23 cellular contexts compared by ENCODE assay signal in the genomic region with DNA sequence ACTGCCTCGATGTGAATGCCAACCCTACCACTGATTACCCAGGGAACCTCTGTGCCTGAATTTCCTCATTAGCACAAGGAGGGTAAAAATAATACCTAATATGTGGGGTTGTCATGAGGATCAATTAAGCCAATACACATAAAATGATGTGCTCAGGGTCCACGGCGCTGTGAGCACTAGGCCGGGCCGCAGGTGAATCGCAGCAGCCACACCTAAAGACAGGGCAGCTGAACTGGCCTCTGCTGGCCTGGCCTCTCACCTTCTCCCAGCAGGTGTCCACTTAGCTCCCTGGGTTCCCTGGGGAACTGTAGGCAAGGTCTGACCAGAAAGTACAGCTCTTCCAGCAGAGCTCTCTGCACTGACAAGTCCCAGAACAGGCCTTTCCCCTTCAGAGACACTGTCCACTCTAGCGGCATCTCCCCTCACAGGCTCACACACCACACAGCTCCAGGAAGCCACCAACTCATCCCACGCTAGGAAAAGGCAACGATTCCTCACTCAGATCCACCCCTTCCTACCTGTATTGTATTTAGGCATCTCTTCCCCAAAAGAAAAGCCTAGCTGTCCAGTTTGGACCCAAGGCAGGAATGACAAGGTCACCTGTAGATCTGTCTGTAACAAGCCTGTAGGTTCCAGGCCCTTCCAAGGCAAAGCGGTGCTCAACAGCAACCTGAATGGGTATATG.
DNase-seq lines count a peak whose midpoint lies in the region; ATAC-seq and TF ChIP-seq lines count a peak whose summit lies in the region.
"Had no signal": no experiment of that assay in that cellular context is flagged by ENCODE, and none has a peak within 500 bp of the region (broad histone marks: within the 10 kb centered on the region; RNA-seq: fewer than 3 reads in every experiment).

No MANE protein-coding gene starts in this region.

- no peak overlapping the region for H3K27ac ChIP-seq in heart left ventricle
- H3K27ac ChIP-seq: body of pancreas, prostate gland, suprapubic skin had no signal

- H3K9me3 ChIP-seq in heart left ventricle: no peaks in the 10 kb centered on the region
- no peaks in the 10 kb centered on the region for H3K9me3 ChIP-seq in T-helper 17 cell (ENCODE audit: control insufficient read depth, low read length, poor library complexity, severe bottlenecking)
- H3K9me3 ChIP-seq: body of pancreas, Caco-2, prostate gland, SK-N-SH, suprapubic skin had no signal

- 84 to 89% (median 87%) methylated on average over 8 to 10 of the region's 10 CpGs for WGBS in heart left ventricle, 4 donors

- intact Hi-C loops in Right ventricle myocardium inferior (cut with DNase I): no loop called here
- intact Hi-C loops in heart left ventricle (cut with DNase I): no loop called here

- H3K4me3 Mint-ChIP-seq in T-helper 17 cell: peak overlapping the region; percentile 61
- H3K4me3 Mint-ChIP-seq in effector memory CD8-positive, alpha-beta T cell: no peak overlapping the region
- peak overlapping the region in 1 of 2 donors; percentile 12 for H3K4me3 Mint-ChIP-seq in stimulated activated naive CD8-positive, alpha-beta T cell treated with anti-CD3 and anti-CD28 coated beads, Interleukin-15, amount 100 ng/mL, for 72 hours
- H3K4me3 Mint-ChIP-seq: dendritic cell treated with granulocyte-macrophage colony-stimulating factor and Interleukin-4, amounts not matched to agents 40 ng/mL and 50 ng/mL, for 4 days; nephron progenitor cell had no signal

- peaks cover 2% of the 10 kb centered on the region for H3K36me3 Mint-ChIP-seq in T-helper 17 cell (ENCODE audit: low read depth)
- peaks cover 63% of the 10 kb centered on the region for H3K36me3 Mint-ChIP-seq in effector memory CD8-positive, alpha-beta T cell (ENCODE audit: insufficient read depth)

- H3K27me3 ChIP-seq in heart left ventricle: no peaks in the 10 kb centered on the region
- H3K27me3 ChIP-seq: body of pancreas, suprapubic skin had no signal

- H3K9me3 Mint-ChIP-seq in effector memory CD8-positive, alpha-beta T cell: no peaks in the 10 kb centered on the region
- no peaks in the 10 kb centered on the region for H3K9me3 Mint-ChIP-seq in stimulated activated naive CD8-positive, alpha-beta T cell treated with anti-CD3 and anti-CD28 coated beads, Interleukin-15, amount 100 ng/mL, for 72 hours
- H3K9me3 Mint-ChIP-seq: dendritic cell treated with granulocyte-macrophage colony-stimulating factor and Interleukin-4, amounts not matched to agents 40 ng/mL and 50 ng/mL, for 4 days; nephron progenitor cell had no signal

- H3K4me3 ChIP-seq in heart left ventricle: no peak overlapping the region
- H3K4me3 ChIP-seq: body of pancreas, prostate gland, suprapubic skin had no signal

- DNase-seq in Right ventricle myocardium inferior (ENCODE audit: missing footprints) (no peak), heart left ventricle (no peak), T-helper 17 cell (no peak), H4 (ENCODE audit: low spot score) (no peak)
- DNase-seq in effector memory CD8-positive, alpha-beta T cell: no peak
- DNase-seq in stimulated activated naive CD8-positive, alpha-beta T cell treated with anti-CD3 and anti-CD28 coated beads, Interleukin-15, amount 100 ng/mL, for 72 hours: no peak
- DNase-seq: activated CD4-positive, CD25-positive, alpha-beta regulatory T cell; activated gamma-delta T cell treated with Interleukin-2 at 50 U/mL for 16 hours; body of pancreas; Caco-2; foreskin fibroblast; mesenchymal stem cell; NCI-H2081 treated with DMSO at 0.1 percent for 48 hours; NCI-H510A; nephron progenitor cell; SK-N-SH; stimulated activated CD4-positive, alpha-beta T cell treated with anti-CD3 and anti-CD28 coated beads, Interleukin-4, amount 100 ng/mL, for 24 hours; T-helper 9 cell had no signal

- peak; percentile 34 for ATAC-seq in Right ventricle myocardium inferior
- no peak for ATAC-seq in heart left ventricle
- peak; percentile 19 for ATAC-seq in T-helper 17 cell
- ATAC-seq in effector memory CD8-positive, alpha-beta T cell (replicated peaks): no peak
- ATAC-seq in stimulated activated naive CD8-positive, alpha-beta T cell treated with anti-CD3 and anti-CD28 coated beads, Interleukin-15, amount 100 ng/mL, for 72 hours: peak; percentile 36
- ATAC-seq in GM21825 (IDR thresholded peaks at IDR 0.05; ENCODE audit: unreplicated experiment): no peak
- ATAC-seq in HG02884 (IDR thresholded peaks at IDR 0.05; ENCODE audit: unreplicated experiment): no peak
- ATAC-seq: body of pancreas had no signal

- no peak for TF ChIP-seq POLR2A in heart left ventricle (IDR thresholded peaks at IDR 0.05)

- TF ChIP-seq CTCF in heart left ventricle (IDR thresholded peaks at IDR 0.05): no peak

- peaks cover 0 to 16% (median 4%) of the 10 kb centered on the region in 9 donors for H3K36me3 ChIP-seq in heart left ventricle
- H3K36me3 ChIP-seq: prostate gland, suprapubic skin had no signal

- H3K4me1 ChIP-seq in heart left ventricle: peaks cover 0 to 27% (median 4%) of the 10 kb centered on the region in 12 donors
- H3K4me1 ChIP-seq: body of pancreas, prostate gland, suprapubic skin had no signal

- H3K4me1 Mint-ChIP-seq in T-helper 17 cell: peaks cover 25% of the 10 kb centered on the region
- peaks cover 13 to 25% of the 10 kb centered on the region in 2 donors for H3K4me1 Mint-ChIP-seq in effector memory CD8-positive, alpha-beta T cell (ENCODE audit: low read depth in 2 of 2)
- peaks cover 31% of the 10 kb centered on the region for H3K4me1 Mint-ChIP-seq in stimulated activated naive CD8-positive, alpha-beta T cell treated with anti-CD3 and anti-CD28 coated beads, Interleukin-15, amount 100 ng/mL, for 72 hours

- H3K27me3 Mint-ChIP-seq in T-helper 17 cell: no peaks in the 10 kb centered on the region
- no peaks in the 10 kb centered on the region for H3K27me3 Mint-ChIP-seq in effector memory CD8-positive, alpha-beta T cell
- H3K27me3 Mint-ChIP-seq in stimulated activated naive CD8-positive, alpha-beta T cell treated with anti-CD3 and anti-CD28 coated beads, Interleukin-15, amount 100 ng/mL, for 72 hours: no peaks in the 10 kb centered on the region
- H3K27me3 Mint-ChIP-seq: dendritic cell treated with granulocyte-macrophage colony-stimulating factor and Interleukin-4, amounts not matched to agents 40 ng/mL and 50 ng/mL, for 4 days had no signal

- H3K27ac Mint-ChIP-seq in T-helper 17 cell: peak overlapping the region; percentile 86
- H3K27ac Mint-ChIP-seq in effector memory CD8-positive, alpha-beta T cell: peak overlapping the region; percentile 84 to 88
- H3K27ac Mint-ChIP-seq in stimulated activated naive CD8-positive, alpha-beta T cell treated with anti-CD3 and anti-CD28 coated beads, Interleukin-15, amount 100 ng/mL, for 72 hours: peak overlapping the region; percentile 38 to 96
- H3K27ac Mint-ChIP-seq: dendritic cell treated with granulocyte-macrophage colony-stimulating factor and Interleukin-4, amounts not matched to agents 40 ng/mL and 50 ng/mL, for 4 days; nephron progenitor cell had no signal

Comparison
In these comparisons a context has a peak if more than half of its experiments do, and no peak if none do; other contexts are left out.
1. ATAC-seq: peak in Right ventricle myocardium inferior (single experiment), T-helper 17 cell (single experiment) and stimulated activated naive CD8-positive, alpha-beta T cell treated with anti-CD3 and anti-CD28 coated beads, Interleukin-15, amount 100 ng/mL, for 72 hours (single experiment); none in heart left ventricle (0 of 4), effector memory CD8-positive, alpha-beta T cell (single experiment), GM21825 (single experiment) and HG02884 (single experiment).
2. Peak in every context shown above with its lines, with median percentiles within 50 percentile points of each other: H3K27ac Mint-ChIP-seq.